In genomic region chr1:193891783-193892182, GRCh38 we compare ENCODE assay signal across 23 cellular contexts.
"Had no signal": no experiment of that assay in that cellular context is flagged by ENCODE, and none has a peak within 500 bp of the region (broad histone marks: within the 10 kb centered on the region; RNA-seq: fewer than 3 reads in every experiment).

No MANE protein-coding gene starts in this region.

- H3K4me3 ChIP-seq: MG63, Peyer's patch, SJSA1, SK-N-MC had no signal

- H3K27me3 ChIP-seq: MG63, Peyer's patch, SJSA1 had no signal

- H3K9me3 ChIP-seq: MG63, Peyer's patch, SJSA1 had no signal

- DNase-seq: IMR-90, Karpas-422, KG1, MG63, NCI-H1092, NCI-H1105 treated with DMSO at 0.1 percent for 48 hours, NCI-H1417 treated with DMSO at 0.1 percent for 48 hours, NCI-H146, NCI-H1694 treated with DMSO at 0.1 percent for 48 hours, NCI-H1930, NCI-H2081, NCI-H2107, NCI-H2227 treated with DMSO at 0.1 percent for 48 hours, NCI-H524, NCI-H69, NCI-H774, PC-3, Peyer's patch, SHP77 treated with DMSO at 0.1 percent for 48 hours, SW 1271, T-helper 1 cell had no signal

- H3K4me1 ChIP-seq: Peyer's patch, SJSA1 had no signal

- ATAC-seq: PC-3 had no signal

- H3K36me3 ChIP-seq: MG63, Peyer's patch, SJSA1 had no signal

- H3K27ac ChIP-seq: Peyer's patch, SJSA1, SK-N-MC had no signal
